Comparison of ENCODE assay signal across 8 cellular contexts in genomic region chr10:132443605-132443997, GRCh38. TPM values are rescaled to one million over a fixed set of nuclear protein-coding genes. Genes with fewer than 3 reads are reported as not detected.
DNase-seq lines count a peak whose midpoint lies in the region; ATAC-seq and TF ChIP-seq lines count a peak whose summit lies in the region.

No MANE protein-coding gene starts in this region.

- no peak overlapping the region for H3K4me3 Mint-ChIP-seq in activated CD4-positive, alpha-beta memory T cell treated with anti-CD3 and anti-CD28 coated beads for 36 hours

- POLR2A ChIA-PET in activated CD4-positive, alpha-beta memory T cell treated with anti-CD3 and anti-CD28 coated beads for 36 hours (lab: Charles Lee) = no interaction called here

- no peaks in the 10 kb centered on the region for H3K9me3 ChIP-seq in MG63
- H3K9me3 ChIP-seq in esophagus muscularis mucosa = no peaks in the 10 kb centered on the region

- no peak for TF ChIP-seq EP300 in esophagus muscularis mucosa (IDR thresholded peaks at IDR 0.05)

- ATAC-seq in GM19395 (IDR thresholded peaks at IDR 0.05; ENCODE audit: unreplicated experiment) (no peak), GM19452 (IDR thresholded peaks at IDR 0.05; ENCODE audit: unreplicated experiment) (no peak)

- no peak overlapping the region for H3K27ac Mint-ChIP-seq in activated CD4-positive, alpha-beta memory T cell treated with anti-CD3 and anti-CD28 coated beads for 36 hours

- H3K27ac ChIP-seq in esophagus muscularis mucosa (replicated peaks in 1 of 4) = no peak overlapping the region

- no peaks in the 10 kb centered on the region for H3K36me3 ChIP-seq in MG63
- H3K36me3 ChIP-seq in esophagus muscularis mucosa = no peaks in the 10 kb centered on the region

- H3K27me3 Mint-ChIP-seq in activated CD4-positive, alpha-beta memory T cell treated with anti-CD3 and anti-CD28 coated beads for 36 hours = no peaks in the 10 kb centered on the region

- peak in 2 of 3 experiments; percentile 16 to 56 for TF ChIP-seq CTCF in esophagus muscularis mucosa (IDR thresholded peaks at IDR 0.05)

- peaks cover 25% of the 10 kb centered on the region for H3K4me1 Mint-ChIP-seq in activated CD4-positive, alpha-beta memory T cell treated with anti-CD3 and anti-CD28 coated beads for 36 hours (ENCODE audit: low read depth)

- CTCF ChIA-PET in activated CD4-positive, alpha-beta memory T cell treated with anti-CD3 and anti-CD28 coated beads for 36 hours (lab: Charles Lee) = interaction anchor here (0.7 to 1.1 kb wide), 4 partner anchors 8 to 46 kb away, joined by 3 to 8 read pairs (median 4); partner anchors contain the start of gene PWWP2B

- DNase-seq in GM03348 (ENCODE audit: low spot score) (peak; percentile 86), MG63 (peak; percentile 52), esophagus muscularis mucosa (ENCODE audit: extremely low spot score) (no peak), 8988T (no peak)
- peak; percentile 84 for DNase-seq in activated CD4-positive, alpha-beta memory T cell treated with anti-CD3 and anti-CD28 coated beads for 36 hours
- DNase-seq in stimulated activated CD4-positive, alpha-beta T cell treated with anti-CD3 and anti-CD28 coated beads, TNF-alpha, amount 100 ng/mL, for 24 hours (ENCODE audit: low read depth in 3 of 3) = peak; percentile 50 to 70 (median 58)

- no peak overlapping the region for H3K4me3 ChIP-seq in MG63
- H3K4me3 ChIP-seq in esophagus muscularis mucosa = no peak overlapping the region

- no peaks in the 10 kb centered on the region for H3K36me3 Mint-ChIP-seq in activated CD4-positive, alpha-beta memory T cell treated with anti-CD3 and anti-CD28 coated beads for 36 hours

- 46% methylated on average over 10 of the region's 10 CpGs for WGBS in esophagus muscularis mucosa

- peaks cover 15 to 29% (median 22%) of the 10 kb centered on the region in 4 donors for H3K4me1 ChIP-seq in esophagus muscularis mucosa

- intact Hi-C loops in activated CD4-positive, alpha-beta memory T cell treated with anti-CD3 and anti-CD28 coated beads for 36 hours (cut with micrococcal nuclease) = no loop called here
- intact Hi-C loops in esophagus muscularis mucosa (cut with DNase I) = no loop called here

- TF ChIP-seq POLR2A in esophagus muscularis mucosa (IDR thresholded peaks at IDR 0.05; ENCODE audit: low read depth) = no peak

- no peaks in the 10 kb centered on the region for H3K27me3 ChIP-seq in MG63
- H3K27me3 ChIP-seq in esophagus muscularis mucosa = no peaks in the 10 kb centered on the region

- H3K9me3 Mint-ChIP-seq in activated CD4-positive, alpha-beta memory T cell treated with anti-CD3 and anti-CD28 coated beads for 36 hours = no peaks in the 10 kb centered on the region

RNA-seq across cellular contexts. Expression of gene PWWP2B, which starts 46.6 kb away (rescaled TPM):
- total RNA-seq in MG63 (2014; rRNA removed; shearing (Covaris generic); ENCODE audit: low replicate concordance) = 20.1 and 25.2 TPM in 2 replicates
- total RNA-seq in activated CD4-positive, alpha-beta memory T cell treated with anti-CD3 and anti-CD28 coated beads for 36 hours = 1 to 10 TPM; 3.0 to 3.1 TPM
- total RNA-seq in esophagus muscularis mucosa = 10 to 100 TPM; 11.8 to 25.5 (median 14.3) TPM

Comparison
In these comparisons a context has a peak if more than half of its experiments do, and no peak if none do; other contexts are left out.
1. DNase-seq: peak in GM03348 (single experiment), MG63 (single experiment), activated CD4-positive, alpha-beta memory T cell treated with anti-CD3 and anti-CD28 coated beads for 36 hours (single experiment) and stimulated activated CD4-positive, alpha-beta T cell treated with anti-CD3 and anti-CD28 coated beads, TNF-alpha, amount 100 ng/mL, for 24 hours (3 of 3); none in esophagus muscularis mucosa (single experiment) and 8988T (single experiment).